Comparison of ENCODE assay signal across 21 cellular contexts in the genomic region with DNA sequence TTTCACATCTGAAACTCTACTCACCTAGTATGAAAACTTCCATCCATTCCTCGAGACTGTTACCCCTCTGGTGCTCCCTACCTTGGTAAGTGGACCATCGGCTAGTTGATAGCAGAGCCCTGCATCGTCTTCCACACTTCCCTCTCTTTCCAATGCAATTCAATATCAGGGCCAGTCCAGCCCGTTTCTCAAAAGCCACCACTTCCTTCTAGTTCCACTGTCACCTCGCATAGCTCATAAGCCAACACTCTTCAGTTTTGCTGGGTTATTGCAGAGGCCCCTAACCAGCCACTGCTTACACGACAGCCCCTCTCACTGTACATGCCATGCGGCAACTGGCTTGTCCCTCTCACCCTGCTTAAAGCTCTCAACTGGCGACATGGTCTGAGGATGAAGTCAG. TPM values are rescaled to one million over a fixed set of nuclear protein-coding genes. Genes with fewer than 3 reads are reported as not detected.
A peak's percentile ranks its signal among the peaks of the same experiment; 100 is the strongest.
DNase-seq lines count a peak whose midpoint lies in the region; ATAC-seq and TF ChIP-seq lines count a peak whose summit lies in the region.
"Had no signal": no experiment of that assay in that cellular context is flagged by ENCODE, and none has a peak within 500 bp of the region (broad histone marks: within the 10 kb centered on the region; RNA-seq: fewer than 3 reads in every experiment).

No MANE protein-coding gene starts in this region.

- H3K4me1 ChIP-seq in DND-41 (ENCODE audit: insufficient read depth, low read length) (no peaks in the 10 kb centered on the region), upper lobe of right lung (no peaks in the 10 kb centered on the region)

- H3K4me3 ChIP-seq in DND-41 (ENCODE audit: low read depth in 1 of 2, low read length in 2 of 2) (no peak overlapping the region), upper lobe of right lung (no peak overlapping the region)
- H3K4me3 ChIP-seq: BLaER1 treated with 17β-estradiol and CSF1 and Interleukin-3, amounts not matched to agents 10 nM and 100 nM had no signal

- H3K27me3 ChIP-seq in DND-41 (ENCODE audit: insufficient read depth, low read length, poor library complexity) (peaks cover 3% of the 10 kb centered on the region), upper lobe of right lung (peaks cover 7% of the 10 kb centered on the region)
- H3K27me3 ChIP-seq: BLaER1 treated with 17β-estradiol and CSF1 and Interleukin-3, amounts not matched to agents 10 nM and 100 nM had no signal

- ATAC-seq in DND-41 (ENCODE audit: insufficient read depth, low read depth) = 0 out of 3 replicates have a peak, but pooled peaks have one; percentile 14
- no peak for ATAC-seq in T-helper 17 cell
- ATAC-seq in upper lobe of right lung = peak; percentile 16
- ATAC-seq: HCT116 had no signal

- H3K4me2 ChIP-seq in DND-41 (ENCODE audit: insufficient read depth, low read length) = no peak overlapping the region

- no peak overlapping the region for H2AFZ ChIP-seq in DND-41 (ENCODE audit: low read depth, low read length)

- peaks cover 44% of the 10 kb centered on the region for H3K27me3 Mint-ChIP-seq in T-helper 17 cell

- no peaks in the 10 kb centered on the region for H3K79me2 ChIP-seq in DND-41 (ENCODE audit: insufficient read depth, low read length)

- no peaks in the 10 kb centered on the region; the same call in 1 of the 2 replicates for H4K20me1 ChIP-seq in DND-41 (ENCODE audit: insufficient read depth, low read length)
- H4K20me1 ChIP-seq: BLaER1 treated with 17β-estradiol and CSF1 and Interleukin-3, amounts not matched to agents 10 nM and 100 nM had no signal

- H3K27ac ChIP-seq in DND-41 (ENCODE audit: low read length) = no peak overlapping the region
- H3K27ac ChIP-seq in upper lobe of right lung = no peak overlapping the region
- H3K27ac ChIP-seq: HL-60 had no signal

- peaks cover 9% of the 10 kb centered on the region for H3K4me1 Mint-ChIP-seq in T-helper 17 cell
- H3K4me1 Mint-ChIP-seq: B cell had no signal

- intact Hi-C loops in upper lobe of right lung (cut with DNase I) = no loop called here

- no peak for TF ChIP-seq CTCF in DND-41 (IDR thresholded peaks at IDR 0.05; ENCODE audit: borderline replicate concordance, extremely low read depth, low read length, poor library complexity, severe bottlenecking)
- TF ChIP-seq CTCF in upper lobe of right lung (IDR thresholded peaks at IDR 0.05) = no peak
- TF ChIP-seq CTCF in GM10248 (IDR thresholded peaks at IDR 0.05; ENCODE audit: control extremely low read depth, extremely low read depth, low read depth, missing control alignments) = no peak

- no peak overlapping the region for H3K9ac ChIP-seq in DND-41 (ENCODE audit: low read depth, low read length)
- H3K9ac ChIP-seq: BLaER1 treated with 17β-estradiol and CSF1 and Interleukin-3, amounts not matched to agents 10 nM and 100 nM had no signal

- H3K36me3 ChIP-seq in DND-41 (ENCODE audit: insufficient read depth, low read length) = no peaks in the 10 kb centered on the region
- H3K36me3 ChIP-seq in upper lobe of right lung = no peaks in the 10 kb centered on the region

- POLR2A ChIA-PET in GM10248 (lab: Yijun Ruan, JAX) = no interaction called here

- H3K9me3 ChIP-seq in DND-41 (ENCODE audit: insufficient read depth, low read length, severe bottlenecking) = no peaks in the 10 kb centered on the region
- no peaks in the 10 kb centered on the region for H3K9me3 ChIP-seq in T-helper 17 cell (ENCODE audit: control insufficient read depth, low read length, poor library complexity, severe bottlenecking)
- H3K9me3 ChIP-seq in upper lobe of right lung = no peaks in the 10 kb centered on the region
- H3K9me3 ChIP-seq: BLaER1 treated with 17β-estradiol and CSF1 and Interleukin-3, amounts not matched to agents 10 nM and 100 nM had no signal

- peak; percentile 7 for DNase-seq in SKM-1 treated with dmso at 0.1 percent for 144 hours (lab: John Stamatoyannopoulos, UW; ENCODE audit: unreplicated experiment)
- DNase-seq in SKM-1 (lab: John Stamatoyannopoulos, UW; ENCODE audit: unreplicated experiment) = no peak
- DNase-seq in DND-41 = no peak
- DNase-seq in T-helper 17 cell = no peak
- no peak for DNase-seq in upper lobe of right lung
- no peak for DNase-seq in ecto neural progenitor cell (ENCODE audit: low spot score)
- no peak for DNase-seq in GM10248 (ENCODE audit: extremely low spot score)
- DNase-seq: CD4-positive, alpha-beta T cell; DMS79 treated with DMSO at 0.1 percent for 48 hours; EL; GOT3; H7; HFFc6; IMR-90; KBM-7 had no signal

- H3K36me3 Mint-ChIP-seq in T-helper 17 cell (ENCODE audit: low read depth) = peaks cover 2% of the 10 kb centered on the region

- peak overlapping the region; percentile 3 for H3K27ac Mint-ChIP-seq in T-helper 17 cell
- H3K27ac Mint-ChIP-seq: B cell; CD4-positive, alpha-beta T cell; HFFc6 had no signal

- no peak overlapping the region for H3K4me3 Mint-ChIP-seq in T-helper 17 cell
- H3K4me3 Mint-ChIP-seq: B cell; CD4-positive, alpha-beta T cell; HFFc6 had no signal

- CTCF ChIA-PET in GM10248 (lab: Yijun Ruan, JAX) = no interaction called here

RNA-seq across cellular contexts. Expression of a gene that starts 10.2 kb away (rescaled TPM):
- total RNA-seq in T-helper 17 cell (10 to 100 TPM; 26.0 to 27.1 TPM), upper lobe of right lung (18.4 TPM)

RNA-seq across cellular contexts. Expression of a gene that starts 53.1 kb away (rescaled TPM):
- total RNA-seq in T-helper 17 cell = under 1 TPM; 0.20 to 0.23 TPM
- total RNA-seq in upper lobe of right lung = not detected
- total RNA-seq: A172, H7, HFFc6, HT1080, IMR-90 had no signal
